ENCODE assay signal across 2 cellular contexts in the genomic region with DNA sequence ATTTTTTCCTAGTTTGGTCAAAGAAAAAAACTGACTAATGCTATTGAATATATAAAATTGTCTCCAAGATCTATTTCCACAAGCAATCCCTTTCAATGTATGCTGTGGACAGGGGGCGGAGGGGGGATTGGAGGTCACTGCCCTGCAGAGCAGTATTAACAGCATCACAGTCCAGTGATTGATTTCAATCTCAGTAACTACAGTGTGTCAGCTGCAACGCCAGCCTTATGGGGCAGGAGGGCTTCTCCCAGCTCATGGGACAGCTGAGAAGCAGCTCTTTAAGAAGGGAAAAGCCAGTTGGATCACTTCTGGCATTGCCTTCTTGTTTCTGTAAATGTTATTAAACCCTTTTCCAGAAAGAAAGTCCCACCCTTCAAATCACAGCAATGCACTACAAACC.
TF ChIP-seq lines count a peak whose summit lies in the region.

No MANE protein-coding gene starts in this region.

TF ChIP-seq in SK-N-SH, 30 proteins besides CTCF, POLR2A, EP300 and RAD21 (continued from another document):
- TF ChIP-seq FOSL2 (IDR thresholded peaks at IDR 0.05; ENCODE audit: borderline replicate concordance, low read depth) (no peak), NRF1 (IDR thresholded peaks at IDR 0.05; ENCODE audit: low read depth, low read length) (no peak), TCF12 (IDR thresholded peaks at IDR 0.05) (no peak), TEAD4 (IDR thresholded peaks at IDR 0.05; ENCODE audit: borderline replicate concordance, insufficient read depth) (no peak), ELF1 (IDR thresholded peaks at IDR 0.05) (no peak), CHD2 (IDR thresholded peaks at IDR 0.05; ENCODE audit: low read length, partially characterized antibody) (no peak), RFX5 (IDR thresholded peaks at IDR 0.05; ENCODE audit: low read length) (no peak), YY1 (IDR thresholded peaks at IDR 0.05; ENCODE audit: low read depth) (no peak)
- TF ChIP-seq, protein P1, sequence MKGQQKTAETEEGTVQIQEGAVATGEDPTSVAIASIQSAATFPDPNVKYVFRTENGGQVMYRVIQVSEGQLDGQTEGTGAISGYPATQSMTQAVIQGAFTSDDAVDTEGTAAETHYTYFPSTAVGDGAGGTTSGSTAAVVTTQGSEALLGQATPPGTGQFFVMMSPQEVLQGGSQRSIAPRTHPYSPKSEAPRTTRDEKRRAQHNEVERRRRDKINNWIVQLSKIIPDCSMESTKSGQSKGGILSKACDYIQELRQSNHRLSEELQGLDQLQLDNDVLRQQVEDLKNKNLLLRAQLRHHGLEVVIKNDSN (IDR thresholded peaks at IDR 0.05; ENCODE audit: borderline replicate concordance, low read depth): no peak
- TF ChIP-seq, protein P2, sequence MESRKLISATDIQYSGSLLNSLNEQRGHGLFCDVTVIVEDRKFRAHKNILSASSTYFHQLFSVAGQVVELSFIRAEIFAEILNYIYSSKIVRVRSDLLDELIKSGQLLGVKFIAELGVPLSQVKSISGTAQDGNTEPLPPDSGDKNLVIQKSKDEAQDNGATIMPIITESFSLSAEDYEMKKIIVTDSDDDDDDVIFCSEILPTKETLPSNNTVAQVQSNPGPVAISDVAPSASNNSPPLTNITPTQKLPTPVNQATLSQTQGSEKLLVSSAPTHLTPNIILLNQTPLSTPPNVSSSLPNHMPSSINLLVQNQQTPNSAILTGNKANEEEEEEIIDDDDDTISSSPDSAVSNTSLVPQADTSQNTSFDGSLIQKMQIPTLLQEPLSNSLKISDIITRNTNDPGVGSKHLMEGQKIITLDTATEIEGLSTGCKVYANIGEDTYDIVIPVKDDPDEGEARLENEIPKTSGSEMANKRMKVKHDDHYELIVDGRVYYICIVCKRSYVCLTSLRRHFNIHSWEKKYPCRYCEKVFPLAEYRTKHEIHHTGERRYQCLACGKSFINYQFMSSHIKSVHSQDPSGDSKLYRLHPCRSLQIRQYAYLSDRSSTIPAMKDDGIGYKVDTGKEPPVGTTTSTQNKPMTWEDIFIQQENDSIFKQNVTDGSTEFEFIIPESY (IDR thresholded peaks at IDR 0.05; ENCODE audit: borderline replicate concordance, low read depth): no peak
- TF ChIP-seq, protein P3, sequence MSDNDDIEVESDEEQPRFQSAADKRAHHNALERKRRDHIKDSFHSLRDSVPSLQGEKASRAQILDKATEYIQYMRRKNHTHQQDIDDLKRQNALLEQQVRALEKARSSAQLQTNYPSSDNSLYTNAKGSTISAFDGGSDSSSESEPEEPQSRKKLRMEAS (IDR thresholded peaks at IDR 0.05; ENCODE audit: low read depth): no peak

TF ChIP-seq in SK-N-SH treated with all-trans-retinoic acid at 6 μM for 48 hours, 23 proteins besides CTCF, POLR2A, EP300 and RAD21:
- TF ChIP-seq, protein P4, sequence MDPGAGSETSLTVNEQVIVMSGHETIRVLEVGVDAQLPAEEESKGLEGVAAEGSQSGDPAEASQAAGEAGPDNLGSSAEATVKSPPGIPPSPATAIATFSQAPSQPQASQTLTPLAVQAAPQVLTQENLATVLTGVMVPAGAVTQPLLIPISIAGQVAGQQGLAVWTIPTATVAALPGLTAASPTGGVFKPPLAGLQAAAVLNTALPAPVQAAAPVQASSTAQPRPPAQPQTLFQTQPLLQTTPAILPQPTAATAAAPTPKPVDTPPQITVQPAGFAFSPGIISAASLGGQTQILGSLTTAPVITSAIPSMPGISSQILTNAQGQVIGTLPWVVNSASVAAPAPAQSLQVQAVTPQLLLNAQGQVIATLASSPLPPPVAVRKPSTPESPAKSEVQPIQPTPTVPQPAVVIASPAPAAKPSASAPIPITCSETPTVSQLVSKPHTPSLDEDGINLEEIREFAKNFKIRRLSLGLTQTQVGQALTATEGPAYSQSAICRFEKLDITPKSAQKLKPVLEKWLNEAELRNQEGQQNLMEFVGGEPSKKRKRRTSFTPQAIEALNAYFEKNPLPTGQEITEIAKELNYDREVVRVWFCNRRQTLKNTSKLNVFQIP (CRISPR knock-in tag; IDR thresholded peaks at IDR 0.05; ENCODE audit: borderline replicate concordance, low read depth): no peak
- TF ChIP-seq TCF4 (CRISPR knock-in tag; IDR thresholded peaks at IDR 0.05; ENCODE audit: borderline replicate concordance) (no peak), ZFP30 (CRISPR knock-in tag; IDR thresholded peaks at IDR 0.05) (no peak), RARB (CRISPR knock-in tag; IDR thresholded peaks at IDR 0.05) (no peak), ISL1 (CRISPR knock-in tag; IDR thresholded peaks at IDR 0.05) (no peak), SNAI2 (CRISPR knock-in tag; IDR thresholded peaks at IDR 0.05) (no peak), ZFP3 (CRISPR knock-in tag; IDR thresholded peaks at IDR 0.05) (no peak), GLIS3 (CRISPR knock-in tag; IDR thresholded peaks at IDR 0.05) (no peak), BACH2 (CRISPR knock-in tag; IDR thresholded peaks at IDR 0.05; ENCODE audit: borderline replicate concordance) (no peak), ESRRG (CRISPR knock-in tag; IDR thresholded peaks at IDR 0.05) (no peak), TOX (CRISPR knock-in tag; IDR thresholded peaks at IDR 0.05; ENCODE audit: borderline replicate concordance) (no peak), ZNF8 (CRISPR knock-in tag; IDR thresholded peaks at IDR 0.05) (no peak), OSR1 (CRISPR knock-in tag; IDR thresholded peaks at IDR 0.05) (no peak), ZNF70 (CRISPR knock-in tag; IDR thresholded peaks at IDR 0.05) (no peak), ZNF565 (CRISPR knock-in tag; conservative IDR thresholded peaks at IDR 0.05; ENCODE audit: low read depth) (no peak), ZC3H10 (CRISPR knock-in tag; IDR thresholded peaks at IDR 0.05) (no peak)
- TF ChIP-seq, protein P5, sequence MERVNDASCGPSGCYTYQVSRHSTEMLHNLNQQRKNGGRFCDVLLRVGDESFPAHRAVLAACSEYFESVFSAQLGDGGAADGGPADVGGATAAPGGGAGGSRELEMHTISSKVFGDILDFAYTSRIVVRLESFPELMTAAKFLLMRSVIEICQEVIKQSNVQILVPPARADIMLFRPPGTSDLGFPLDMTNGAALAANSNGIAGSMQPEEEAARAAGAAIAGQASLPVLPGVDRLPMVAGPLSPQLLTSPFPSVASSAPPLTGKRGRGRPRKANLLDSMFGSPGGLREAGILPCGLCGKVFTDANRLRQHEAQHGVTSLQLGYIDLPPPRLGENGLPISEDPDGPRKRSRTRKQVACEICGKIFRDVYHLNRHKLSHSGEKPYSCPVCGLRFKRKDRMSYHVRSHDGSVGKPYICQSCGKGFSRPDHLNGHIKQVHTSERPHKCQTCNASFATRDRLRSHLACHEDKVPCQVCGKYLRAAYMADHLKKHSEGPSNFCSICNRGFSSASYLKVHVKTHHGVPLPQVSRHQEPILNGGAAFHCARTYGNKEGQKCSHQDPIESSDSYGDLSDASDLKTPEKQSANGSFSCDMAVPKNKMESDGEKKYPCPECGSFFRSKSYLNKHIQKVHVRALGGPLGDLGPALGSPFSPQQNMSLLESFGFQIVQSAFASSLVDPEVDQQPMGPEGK (CRISPR knock-in tag; IDR thresholded peaks at IDR 0.05; ENCODE audit: borderline replicate concordance): no peak
- TF ChIP-seq, protein P6, sequence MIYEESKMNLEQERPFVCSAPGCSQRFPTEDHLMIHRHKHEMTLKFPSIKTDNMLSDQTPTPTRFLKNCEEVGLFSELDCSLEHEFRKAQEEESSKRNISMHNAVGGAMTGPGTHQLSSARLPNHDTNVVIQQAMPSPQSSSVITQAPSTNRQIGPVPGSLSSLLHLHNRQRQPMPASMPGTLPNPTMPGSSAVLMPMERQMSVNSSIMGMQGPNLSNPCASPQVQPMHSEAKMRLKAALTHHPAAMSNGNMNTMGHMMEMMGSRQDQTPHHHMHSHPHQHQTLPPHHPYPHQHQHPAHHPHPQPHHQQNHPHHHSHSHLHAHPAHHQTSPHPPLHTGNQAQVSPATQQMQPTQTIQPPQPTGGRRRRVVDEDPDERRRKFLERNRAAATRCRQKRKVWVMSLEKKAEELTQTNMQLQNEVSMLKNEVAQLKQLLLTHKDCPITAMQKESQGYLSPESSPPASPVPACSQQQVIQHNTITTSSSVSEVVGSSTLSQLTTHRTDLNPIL (CRISPR knock-in tag; IDR thresholded peaks at IDR 0.05; ENCODE audit: low read depth): no peak
- TF ChIP-seq, protein P7, sequence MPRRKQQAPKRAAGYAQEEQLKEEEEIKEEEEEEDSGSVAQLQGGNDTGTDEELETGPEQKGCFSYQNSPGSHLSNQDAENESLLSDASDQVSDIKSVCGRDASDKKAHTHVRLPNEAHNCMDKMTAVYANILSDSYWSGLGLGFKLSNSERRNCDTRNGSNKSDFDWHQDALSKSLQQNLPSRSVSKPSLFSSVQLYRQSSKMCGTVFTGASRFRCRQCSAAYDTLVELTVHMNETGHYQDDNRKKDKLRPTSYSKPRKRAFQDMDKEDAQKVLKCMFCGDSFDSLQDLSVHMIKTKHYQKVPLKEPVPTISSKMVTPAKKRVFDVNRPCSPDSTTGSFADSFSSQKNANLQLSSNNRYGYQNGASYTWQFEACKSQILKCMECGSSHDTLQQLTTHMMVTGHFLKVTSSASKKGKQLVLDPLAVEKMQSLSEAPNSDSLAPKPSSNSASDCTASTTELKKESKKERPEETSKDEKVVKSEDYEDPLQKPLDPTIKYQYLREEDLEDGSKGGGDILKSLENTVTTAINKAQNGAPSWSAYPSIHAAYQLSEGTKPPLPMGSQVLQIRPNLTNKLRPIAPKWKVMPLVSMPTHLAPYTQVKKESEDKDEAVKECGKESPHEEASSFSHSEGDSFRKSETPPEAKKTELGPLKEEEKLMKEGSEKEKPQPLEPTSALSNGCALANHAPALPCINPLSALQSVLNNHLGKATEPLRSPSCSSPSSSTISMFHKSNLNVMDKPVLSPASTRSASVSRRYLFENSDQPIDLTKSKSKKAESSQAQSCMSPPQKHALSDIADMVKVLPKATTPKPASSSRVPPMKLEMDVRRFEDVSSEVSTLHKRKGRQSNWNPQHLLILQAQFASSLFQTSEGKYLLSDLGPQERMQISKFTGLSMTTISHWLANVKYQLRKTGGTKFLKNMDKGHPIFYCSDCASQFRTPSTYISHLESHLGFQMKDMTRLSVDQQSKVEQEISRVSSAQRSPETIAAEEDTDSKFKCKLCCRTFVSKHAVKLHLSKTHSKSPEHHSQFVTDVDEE (CRISPR knock-in tag; IDR thresholded peaks at IDR 0.05): no peak
